In the genomic region with DNA sequence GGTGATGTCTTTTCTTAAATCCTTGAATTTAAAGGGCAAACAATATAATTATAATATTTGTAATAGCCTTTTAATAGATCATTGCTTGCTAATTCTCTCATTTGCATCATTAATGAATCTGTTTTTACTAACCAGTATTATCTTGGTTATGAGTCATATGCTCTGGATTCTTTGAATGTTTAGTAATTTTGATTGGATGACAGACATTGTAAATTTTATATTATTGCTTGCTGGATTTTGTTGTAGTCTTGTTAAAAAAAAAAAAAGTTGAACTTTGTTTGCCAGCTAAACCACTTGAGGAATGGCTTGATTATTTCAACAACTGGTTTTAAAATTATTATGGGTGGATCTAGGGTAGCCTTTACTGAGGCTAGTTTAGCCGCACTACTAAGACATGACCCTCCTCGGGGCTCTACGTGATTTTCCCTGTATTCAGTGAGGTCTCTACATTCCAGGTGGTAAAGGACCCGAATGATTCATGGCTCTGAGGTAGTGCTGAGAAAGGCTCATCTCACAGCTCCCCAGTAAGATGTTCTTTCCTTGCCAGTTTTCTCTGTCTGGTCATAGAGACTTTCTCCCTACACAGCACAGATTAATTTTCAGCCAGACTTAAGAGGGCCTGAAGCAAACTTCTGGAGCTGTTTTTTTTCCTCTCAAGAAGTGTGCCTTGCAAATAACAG, we compare ENCODE assay signal across 22 cellular contexts. TPM values are rescaled to one million over a fixed set of nuclear protein-coding genes. Genes with fewer than 3 reads are reported as not detected.
DNase-seq lines count a peak whose midpoint lies in the region; ATAC-seq, FAIRE-seq and TF ChIP-seq lines count a peak whose summit lies in the region.
"Had no signal": no experiment of that assay in that cellular context is flagged by ENCODE, and none has a peak within 500 bp of the region (broad histone marks: within the 10 kb centered on the region; RNA-seq: fewer than 3 reads in every experiment).

No MANE protein-coding gene starts in this region.

- TF ChIP-seq CTCF in natural killer cell (IDR thresholded peaks at IDR 0.05), result no peak
- TF ChIP-seq CTCF in D721Med (IDR thresholded peaks at IDR 0.05; ENCODE audit: insufficient read depth, missing control alignments), result no peak

- H3K27me3 ChIP-seq in layer of hippocampus (ENCODE audit: control insufficient read depth, insufficient read depth, low read length), result no peaks in the 10 kb centered on the region
- H3K27me3 ChIP-seq: upper lobe of left lung had no signal

- intact Hi-C loops in natural killer cell (cut with micrococcal nuclease), result no loop called here

- peak overlapping the region; percentile 97 for H3K27ac ChIP-seq in caudate nucleus (ENCODE audit: low read depth, low read length)
- peak overlapping the region; percentile 93 for H3K27ac ChIP-seq in layer of hippocampus (ENCODE audit: low read depth, low read length)
- H3K27ac ChIP-seq: A549, adrenal gland, upper lobe of left lung had no signal

- H3K4me3 Mint-ChIP-seq in natural killer cell, result peak overlapping the region; percentile 9
- H3K4me3 Mint-ChIP-seq in natural killer cell treated with Interleukin-12 subunit alpha and Interleukin-12 subunit beta and Interleukin-15 and Interleukin-18, amount 100 ng/mL, for 72 hours, result no peak overlapping the region
- H3K4me3 Mint-ChIP-seq: activated CD8-positive, alpha-beta T cell treated with anti-CD3 and anti-CD28 coated beads for 36 hours; naive thymus-derived CD8-positive, alpha-beta T cell had no signal

- ATAC-seq in natural killer cell (no peak), GM18907 (IDR thresholded peaks at IDR 0.05; ENCODE audit: unreplicated experiment) (no peak)
- no peak for ATAC-seq in natural killer cell treated with Interleukin-12 subunit alpha and Interleukin-12 subunit beta and Interleukin-15 and Interleukin-18, amount 100 ng/mL, for 72 hours
- ATAC-seq: A549; activated CD8-positive, alpha-beta T cell treated with anti-CD3 and anti-CD28 coated beads for 36 hours; left lobe of liver; naive thymus-derived CD8-positive, alpha-beta T cell had no signal

- no peaks in the 10 kb centered on the region for H3K36me3 Mint-ChIP-seq in natural killer cell
- H3K36me3 Mint-ChIP-seq in natural killer cell treated with Interleukin-12 subunit alpha and Interleukin-12 subunit beta and Interleukin-15 and Interleukin-18, amount 100 ng/mL, for 72 hours, result no peaks in the 10 kb centered on the region
- H3K36me3 Mint-ChIP-seq: naive thymus-derived CD8-positive, alpha-beta T cell had no signal

- no peaks in the 10 kb centered on the region for H3K9me3 Mint-ChIP-seq in natural killer cell
- no peaks in the 10 kb centered on the region for H3K9me3 Mint-ChIP-seq in natural killer cell treated with Interleukin-12 subunit alpha and Interleukin-12 subunit beta and Interleukin-15 and Interleukin-18, amount 100 ng/mL, for 72 hours
- H3K9me3 Mint-ChIP-seq: activated CD8-positive, alpha-beta T cell treated with anti-CD3 and anti-CD28 coated beads for 36 hours; naive thymus-derived CD8-positive, alpha-beta T cell had no signal

- peaks cover 6 to 12% of the 10 kb centered on the region in 2 donors for H3K27me3 Mint-ChIP-seq in natural killer cell (ENCODE audit: low read depth in 2 of 2)
- peaks cover 11 to 16% of the 10 kb centered on the region in 2 donors for H3K27me3 Mint-ChIP-seq in natural killer cell treated with Interleukin-12 subunit alpha and Interleukin-12 subunit beta and Interleukin-15 and Interleukin-18, amount 100 ng/mL, for 72 hours

- H3K4me1 Mint-ChIP-seq in natural killer cell, result peaks cover 23 to 26% of the 10 kb centered on the region in 2 donors
- peaks cover 0 to 18% of the 10 kb centered on the region in 2 donors for H3K4me1 Mint-ChIP-seq in natural killer cell treated with Interleukin-12 subunit alpha and Interleukin-12 subunit beta and Interleukin-15 and Interleukin-18, amount 100 ng/mL, for 72 hours (ENCODE audit: low read depth in 2 of 2)
- H3K4me1 Mint-ChIP-seq: naive thymus-derived CD8-positive, alpha-beta T cell had no signal

- no peak overlapping the region for H3K27ac Mint-ChIP-seq in natural killer cell
- no peak overlapping the region for H3K27ac Mint-ChIP-seq in natural killer cell treated with Interleukin-12 subunit alpha and Interleukin-12 subunit beta and Interleukin-15 and Interleukin-18, amount 100 ng/mL, for 72 hours
- H3K27ac Mint-ChIP-seq: activated CD8-positive, alpha-beta T cell treated with anti-CD3 and anti-CD28 coated beads for 36 hours; naive thymus-derived CD8-positive, alpha-beta T cell had no signal

- no peak for FAIRE-seq in D721Med (lab: Jason Lieb, UNC)
- FAIRE-seq: A549, GM12892 had no signal

- DNase-seq in natural killer cell (no peak), caudate nucleus (lab: John Stamatoyannopoulos, UW) (no peak), NCI-H226 (no peak), D721Med (ENCODE audit: insufficient read length, low spot score) (no peak)
- no peak for DNase-seq in natural killer cell treated with Interleukin-12 subunit alpha and Interleukin-12 subunit beta and Interleukin-15 and Interleukin-18, amount 100 ng/mL, for 72 hours (ENCODE audit: low spot score)
- no peak for DNase-seq in stimulated activated CD4-positive, alpha-beta T cell treated with anti-CD3 and anti-CD28 coated beads, Interleukin-2, amount 100 ng/mL, for 48 hours
- DNase-seq: activated CD8-positive, alpha-beta T cell treated with anti-CD3 and anti-CD28 coated beads for 36 hours; adrenal gland; cortex of kidney; H7; naive thymus-derived CD8-positive, alpha-beta T cell; NCI-H1930; NCI-H524; stimulated activated CD4-positive, alpha-beta T cell treated with anti-CD3 and anti-CD28 coated beads, Interleukin-2, amount 100 ng/mL, for 24 hours; upper lobe of left lung had no signal

RNA-seq across cellular contexts. Expression of a gene that starts 8.5 kb away (rescaled TPM):
- total RNA-seq in natural killer cell, result not detected
- not detected for total RNA-seq in natural killer cell treated with Interleukin-12 subunit alpha and Interleukin-12 subunit beta and Interleukin-15 and Interleukin-18, amount 100 ng/mL, for 72 hours
- total RNA-seq: activated CD8-positive, alpha-beta T cell treated with anti-CD3 and anti-CD28 coated beads for 36 hours; epithelial cell of proximal tubule; naive thymus-derived CD8-positive, alpha-beta T cell; OCI-LY7 had no signal
